ENCODE assay signal across 17 cellular contexts in the genomic region with DNA sequence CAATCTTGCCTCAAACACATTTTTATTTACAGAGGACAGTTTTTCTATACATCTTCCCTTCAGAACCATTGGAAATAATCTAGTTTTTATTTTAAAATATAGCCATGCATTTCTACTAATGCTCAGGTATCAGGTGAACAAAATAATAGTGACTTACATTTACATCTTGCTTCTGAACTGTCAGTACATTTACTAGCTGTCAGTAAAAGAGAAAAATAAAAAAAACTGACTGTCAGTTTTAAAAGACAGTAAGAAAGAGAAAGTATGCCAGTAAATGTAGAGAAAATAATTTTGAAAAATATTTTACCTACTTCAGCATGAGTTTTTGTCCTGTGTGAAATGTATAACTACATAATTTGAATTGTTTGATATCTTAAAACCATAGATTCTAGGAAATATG. TPM values are rescaled to one million over a fixed set of nuclear protein-coding genes. Genes with fewer than 3 reads are reported as not detected.
DNase-seq lines count a peak whose midpoint lies in the region; ATAC-seq and TF ChIP-seq lines count a peak whose summit lies in the region.
"Had no signal": no experiment of that assay in that cellular context is flagged by ENCODE, and none has a peak within 500 bp of the region (broad histone marks: within the 10 kb centered on the region; RNA-seq: fewer than 3 reads in every experiment).

No MANE protein-coding gene starts in this region.

- peak; percentile 92 for TF ChIP-seq EP300 in neural cell (conservative IDR thresholded peaks at IDR 0.05; ENCODE audit: poor library complexity, severe bottlenecking)

- H2AFZ ChIP-seq in GM23338 = no peak overlapping the region
- H2AFZ ChIP-seq in neural cell (ENCODE audit: low read depth, low read length) = no peak overlapping the region
- H2AFZ ChIP-seq in neuronal stem cell (ENCODE audit: low read length) = peak overlapping the region; percentile 66

- no peak overlapping the region for H3K4ac ChIP-seq in neuronal stem cell (ENCODE audit: low read length)

- no peaks in the 10 kb centered on the region for H3K79me1 ChIP-seq in neuronal stem cell (ENCODE audit: low read depth, low read length)

- H4K20me1 ChIP-seq in GM23338 (replicated peaks; ENCODE audit: insufficient read depth) = no peaks in the 10 kb centered on the region
- no peaks in the 10 kb centered on the region for H4K20me1 ChIP-seq in neural cell (ENCODE audit: insufficient read depth)
- H4K20me1 ChIP-seq: BLaER1 treated with 17β-estradiol and CSF1 and Interleukin-3, amounts not matched to agents 10 nM and 100 nM had no signal

- no peak overlapping the region for H2AK5ac ChIP-seq in neuronal stem cell (ENCODE audit: low read depth, low read length)

- no peak overlapping the region for H3K4me3 Mint-ChIP-seq in GM23338
- H3K4me3 Mint-ChIP-seq: B cell; CD4-positive, alpha-beta T cell; CD8-positive, alpha-beta T cell had no signal

- TF ChIP-seq CTCF in GM23338 (conservative IDR thresholded peaks at IDR 0.05; ENCODE audit: low read depth in 2 of 2) = no peak
- TF ChIP-seq CTCF in neural cell (IDR thresholded peaks at IDR 0.05; ENCODE audit: poor library complexity, severe bottlenecking) = no peak
- no peak for TF ChIP-seq CTCF in lower lobe of right lung (IDR thresholded peaks at IDR 0.05)

- H3K27me3 ChIP-seq in GM23338 (ENCODE audit: insufficient read depth) (no peaks in the 10 kb centered on the region), neural cell (ENCODE audit: insufficient read depth, low read depth, low read length) (no peaks in the 10 kb centered on the region), neuronal stem cell (ENCODE audit: control insufficient read depth in 3 of 3, insufficient read depth in 3 of 3, low read depth in 1 of 3, low read length in 3 of 3) (no peaks in the 10 kb centered on the region), lower lobe of right lung (ENCODE audit: low read depth) (no peaks in the 10 kb centered on the region)
- H3K27me3 ChIP-seq: BLaER1 treated with 17β-estradiol and CSF1 and Interleukin-3, amounts not matched to agents 10 nM and 100 nM had no signal

- H3K27ac ChIP-seq in GM23338 (ENCODE audit: low read depth) = no peak overlapping the region
- H3K27ac ChIP-seq in neural cell (ENCODE audit: low read length) = peak overlapping the region; percentile 48
- H3K27ac ChIP-seq in neuronal stem cell (replicated peaks; ENCODE audit: low read length) = no peak overlapping the region
- no peak overlapping the region for H3K27ac ChIP-seq in lower lobe of right lung
- H3K27ac ChIP-seq: 22Rv1; A549; BLaER1 treated with 17β-estradiol and CSF1 and Interleukin-3, amounts not matched to agents 10 nM and 100 nM; C4-2B had no signal

- H3K4me1 ChIP-seq in GM23338 (ENCODE audit: insufficient read depth) (peaks cover 12% of the 10 kb centered on the region), neuronal stem cell (ENCODE audit: control insufficient read depth in 2 of 2, insufficient read depth in 1 of 2, low read depth in 1 of 2, low read length in 2 of 2) (peaks cover 4 to 27% of the 10 kb centered on the region in 2 donors), lower lobe of right lung (no peaks in the 10 kb centered on the region)
- H3K4me1 ChIP-seq: A549; BLaER1 treated with 17β-estradiol and CSF1 and Interleukin-3, amounts not matched to agents 10 nM and 100 nM; Caco-2 had no signal

- H3K18ac ChIP-seq in neuronal stem cell (ENCODE audit: low read length) = no peak overlapping the region

- no peak overlapping the region for H4K91ac ChIP-seq in neuronal stem cell (ENCODE audit: low read depth, low read length, poor library complexity)

- no peaks in the 10 kb centered on the region for H3K9me3 ChIP-seq in neural cell (ENCODE audit: low read length)
- H3K9me3 ChIP-seq in neuronal stem cell (replicated peaks in 1 of 2; ENCODE audit: control insufficient read depth in 2 of 2, insufficient read depth in 1 of 2, low read depth in 1 of 2, low read length in 2 of 2) = no peaks in the 10 kb centered on the region
- no peaks in the 10 kb centered on the region for H3K9me3 ChIP-seq in lower lobe of right lung
- H3K9me3 ChIP-seq: A549; BLaER1 treated with 17β-estradiol and CSF1 and Interleukin-3, amounts not matched to agents 10 nM and 100 nM; Caco-2 had no signal

- no peaks in the 10 kb centered on the region for H3K27me3 Mint-ChIP-seq in GM23338 (ENCODE audit: insufficient read depth, low read depth, poor library complexity)
- H3K27me3 Mint-ChIP-seq: B cell; CD4-positive, alpha-beta T cell had no signal

- H3K27ac Mint-ChIP-seq in GM23338 = peak overlapping the region; percentile 72
- H3K27ac Mint-ChIP-seq: B cell; CD4-positive, alpha-beta T cell; CD8-positive, alpha-beta T cell had no signal

- no peak overlapping the region for H4K8ac ChIP-seq in neuronal stem cell (ENCODE audit: low read depth, low read length)

- no peak overlapping the region for H2BK120ac ChIP-seq in neuronal stem cell (ENCODE audit: low read depth, low read length)

- H3K23ac ChIP-seq in neuronal stem cell (ENCODE audit: low read depth, low read length, poor library complexity) = no peak overlapping the region

- no peak overlapping the region for H3K14ac ChIP-seq in neuronal stem cell (ENCODE audit: low read length)

- DNase-seq in GM23338 (ENCODE audit: low spot score) = no peak
- DNase-seq in neuronal stem cell (ENCODE audit: low spot score) = no peak
- no peak for DNase-seq in lower lobe of right lung
- DNase-seq: AML-193; Caco-2; Calu3; CD4-positive, alpha-beta T cell; CD8-positive, alpha-beta T cell; DMS79 treated with DMSO at 0.1 percent for 48 hours; GF-D8 had no signal

- no peak overlapping the region for H3K9ac ChIP-seq in neural cell (ENCODE audit: low read length)
- no peak overlapping the region for H3K9ac ChIP-seq in neuronal stem cell (ENCODE audit: low read depth, low read length, poor library complexity)
- H3K9ac ChIP-seq: BLaER1 treated with 17β-estradiol and CSF1 and Interleukin-3, amounts not matched to agents 10 nM and 100 nM had no signal

- ATAC-seq in GM23338 = no peak
- ATAC-seq in GM21529 (IDR thresholded peaks at IDR 0.05; ENCODE audit: unreplicated experiment) = no peak
- no peak for ATAC-seq in lower lobe of right lung
- ATAC-seq: A549; CD8-positive, alpha-beta T cell had no signal

- no peak overlapping the region for H2BK15ac ChIP-seq in neuronal stem cell (ENCODE audit: low read length)

- H3K4me1 Mint-ChIP-seq in GM23338 = peaks cover 38% of the 10 kb centered on the region
- H3K4me1 Mint-ChIP-seq: B cell had no signal

- H3K79me2 ChIP-seq in GM23338 (replicated peaks; ENCODE audit: insufficient read depth) (no peaks in the 10 kb centered on the region), neural cell (replicated peaks; ENCODE audit: insufficient read depth, low read length) (no peaks in the 10 kb centered on the region)

- no peaks in the 10 kb centered on the region for H3K36me3 Mint-ChIP-seq in GM23338 (ENCODE audit: low read depth)
- H3K36me3 Mint-ChIP-seq: CD8-positive, alpha-beta T cell had no signal

- H3K9me2 ChIP-seq in GM23338 (ENCODE audit: insufficient read depth) (no peaks in the 10 kb centered on the region), neural cell (ENCODE audit: insufficient read depth, low read length) (no peaks in the 10 kb centered on the region)

- intact Hi-C loops in lower lobe of right lung (cut with DNase I) = no loop called here

- H3K4me3 ChIP-seq in GM23338 (no peak overlapping the region), neural cell (ENCODE audit: low read length) (no peak overlapping the region), neuronal stem cell (ENCODE audit: low read length in 2 of 2) (no peak overlapping the region), lower lobe of right lung (no peak overlapping the region)
- H3K4me3 ChIP-seq: A549; BLaER1 treated with 17β-estradiol and CSF1 and Interleukin-3, amounts not matched to agents 10 nM and 100 nM had no signal

- no peak overlapping the region for H3K4me2 ChIP-seq in GM23338
- no peak overlapping the region for H3K4me2 ChIP-seq in neural cell (ENCODE audit: low read length)
- H3K4me2 ChIP-seq in neuronal stem cell (ENCODE audit: insufficient read depth, low read length, poor library complexity, severe bottlenecking) = no peak overlapping the region
- H3K4me2 ChIP-seq: A549; BLaER1 treated with 17β-estradiol and CSF1 and Interleukin-3, amounts not matched to agents 10 nM and 100 nM had no signal

- no peaks in the 10 kb centered on the region for H3F3A ChIP-seq in GM23338 (replicated peaks; ENCODE audit: low read depth)
- no peaks in the 10 kb centered on the region for H3F3A ChIP-seq in neural cell (ENCODE audit: insufficient read depth, low read length, poor library complexity, severe bottlenecking)

- H2BK12ac ChIP-seq in neuronal stem cell (ENCODE audit: low read length) = no peak overlapping the region

- no peaks in the 10 kb centered on the region for H3K9me3 Mint-ChIP-seq in GM23338

- H2BK5ac ChIP-seq in neuronal stem cell (ENCODE audit: low read length) = no peak overlapping the region

- no peak for TF ChIP-seq RAD21 in neural cell (conservative IDR thresholded peaks at IDR 0.05)

- H3K36me3 ChIP-seq in GM23338 (ENCODE audit: insufficient read depth) = no peaks in the 10 kb centered on the region
- no peaks in the 10 kb centered on the region for H3K36me3 ChIP-seq in neural cell (ENCODE audit: insufficient read depth, low read length)
- H3K36me3 ChIP-seq in neuronal stem cell (replicated peaks in 1 of 2; ENCODE audit: control insufficient read depth in 2 of 2, insufficient read depth in 2 of 2, low read length in 2 of 2) = no peaks in the 10 kb centered on the region
- no peaks in the 10 kb centered on the region for H3K36me3 ChIP-seq in lower lobe of right lung
- H3K36me3 ChIP-seq: BLaER1 treated with 17β-estradiol and CSF1 and Interleukin-3, amounts not matched to agents 10 nM and 100 nM had no signal

TF ChIP-seq in GM23338, 12 proteins besides CTCF, POLR2A, EP300 and RAD21 (continues in another document):
- no peak for TF ChIP-seq STAT1 (IDR thresholded peaks at IDR 0.05; ENCODE audit: unreplicated experiment)
- TF ChIP-seq EZH2phosphoT487 (IDR thresholded peaks at IDR 0.05; ENCODE audit: unreplicated experiment) = no peak
- no peak for TF ChIP-seq JUNB (IDR thresholded peaks at IDR 0.05; ENCODE audit: unreplicated experiment)
- TF ChIP-seq NANOG (IDR thresholded peaks at IDR 0.05; ENCODE audit: borderline replicate concordance) = no peak
- TF ChIP-seq ZNF114 (CRISPR knock-in tag; IDR thresholded peaks at IDR 0.05) = no peak

TF ChIP-seq in neural cell, 6 proteins besides CTCF, POLR2A, EP300 and RAD21 (continues in another document):
- peak; percentile 31 for TF ChIP-seq POLR2AphosphoS5 (IDR thresholded peaks at IDR 0.05)

RNA-seq across cellular contexts. Expression of gene USH2A, which starts 33.5 kb away (rescaled TPM):
- under 0.01 and 0.03 TPM in 2 replicates for total RNA-seq in GM23338 (2014; rRNA removed; shearing (Covaris generic))
- polyA plus RNA-seq in GM23338 (2016; fragmentation: Nextera tagmentation; extraction: Ambion mirVana) (0.03 and 0.26 TPM in 2 replicates), neural cell (0.10 and 0.17 TPM in 2 replicates)
- polyA minus RNA-seq in neural cell = 0.49 and 0.81 TPM in 2 replicates
- polyA plus RNA-seq in neuronal stem cell (2013, experiment 1 of 2) = 0.13 TPM
- polyA plus RNA-seq in neuronal stem cell (2013, experiment 2 of 2) = 0.10 TPM
- not detected for total RNA-seq in lower lobe of right lung
- total RNA-seq: B cell; Calu3; CD4-positive, alpha-beta T cell; CD8-positive, alpha-beta T cell had no signal
- polyA plus RNA-seq: A549 had no signal
